ENCODE assay signal across 8 cellular contexts in the genomic region with DNA sequence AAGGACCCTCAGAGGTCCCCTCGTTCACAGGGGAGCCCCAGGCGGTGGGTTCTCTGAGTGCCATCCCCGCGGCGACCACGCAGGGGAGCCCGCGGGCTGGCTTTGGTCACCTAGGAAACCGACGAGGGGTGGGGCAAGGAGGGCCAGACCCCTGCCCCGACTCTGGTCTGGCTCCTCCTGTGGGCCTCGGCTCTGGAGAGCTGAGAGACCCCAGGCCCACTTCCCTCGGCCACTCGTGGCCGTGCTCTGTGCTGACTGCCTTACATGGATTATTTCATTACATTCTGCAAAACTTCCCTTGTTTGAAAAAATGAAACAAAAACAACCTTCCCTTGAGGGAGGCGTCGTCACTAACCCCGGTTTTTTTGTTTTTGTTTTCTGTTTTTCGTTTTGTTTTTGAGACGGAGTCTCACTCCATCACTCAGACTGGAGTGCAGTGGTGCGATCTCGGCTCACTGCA. TPM values are rescaled to one million over a fixed set of nuclear protein-coding genes. Genes with fewer than 3 reads are reported as not detected.
DNase-seq lines count a peak whose midpoint lies in the region; ATAC-seq and TF ChIP-seq lines count a peak whose summit lies in the region.

No MANE protein-coding gene starts in this region.

- peak overlapping the region; percentile 88 for H3K4me3 Mint-ChIP-seq in T-helper 17 cell

- DNase-seq in NOMO-1 (lab: John Stamatoyannopoulos, UW; ENCODE audit: unreplicated experiment in 2 of 2) (peak; percentile 30 to 31), NOMO-1 treated with dmso at 0.1 percent for 144 hours (lab: John Stamatoyannopoulos, UW; ENCODE audit: unreplicated experiment) (no peak), T-helper 17 cell (peak; percentile 64 to 69 (median 67)), astrocyte of the spinal cord (ENCODE audit: low read depth, low spot score) (no peak), kidney tubule cell (ENCODE audit: low spot score) (peak; percentile 32), COR-L47 (lab: John Stamatoyannopoulos, UW) (no peak)
- peak; percentile 70 for DNase-seq in stimulated activated CD4-positive, alpha-beta T cell treated with anti-CD3 and anti-CD28 coated beads, Interleukin-4, amount 100 ng/mL, for 24 hours

- H3K36me3 Mint-ChIP-seq in T-helper 17 cell (ENCODE audit: low read depth), result no peaks in the 10 kb centered on the region

- peak overlapping the region; percentile 96 for H3K27ac Mint-ChIP-seq in T-helper 17 cell

- in situ Hi-C loops in astrocyte of the spinal cord (cut with HindIII; ENCODE audit: low sequenced_read_pairs), result no loop called here

- no peaks in the 10 kb centered on the region for H3K27me3 Mint-ChIP-seq in T-helper 17 cell

- peak; percentile 95 for ATAC-seq in HG03280 (IDR thresholded peaks at IDR 0.05; ENCODE audit: unreplicated experiment)
- peak; percentile 91 for ATAC-seq in T-helper 17 cell

- no peaks in the 10 kb centered on the region for H3K9me3 ChIP-seq in T-helper 17 cell (ENCODE audit: control insufficient read depth, low read length, poor library complexity, severe bottlenecking)

- peaks cover 32% of the 10 kb centered on the region for H3K4me1 Mint-ChIP-seq in T-helper 17 cell

- peak; percentile 92 for TF ChIP-seq CTCF in astrocyte of the spinal cord (IDR thresholded peaks at IDR 0.05; ENCODE audit: low read depth, low read length)

- H3K4me3 ChIP-seq in astrocyte of the spinal cord (ENCODE audit: low read depth, low read length), result peak overlapping the region; percentile 42

RNA-seq across cellular contexts. Expression of a gene that starts 15.2 kb away (rescaled TPM):
- total RNA-seq in T-helper 17 cell, result 10 to 100 TPM; 89.5 to 98.7 TPM

RNA-seq across cellular contexts. Expression of a gene that starts 23.1 kb away (rescaled TPM):
- total RNA-seq in T-helper 17 cell, result 100 to 1,000 TPM; 297 to 478 TPM

RNA-seq across cellular contexts. Expression of a gene that starts 54.9 kb away (rescaled TPM):
- total RNA-seq in T-helper 17 cell, result 1 to 10 TPM in 1 of 2 donors, under 1 TPM in 1; 0.37 to 2.1 TPM

Comparison
In these comparisons a context has a peak if more than half of its experiments do, and no peak if none do; other contexts are left out.
1. DNase-seq: peak in NOMO-1 (2 of 2), T-helper 17 cell (3 of 3), kidney tubule cell (single experiment) and stimulated activated CD4-positive, alpha-beta T cell treated with anti-CD3 and anti-CD28 coated beads, Interleukin-4, amount 100 ng/mL, for 24 hours (single experiment); none in NOMO-1 treated with dmso at 0.1 percent for 144 hours (single experiment), astrocyte of the spinal cord (single experiment) and COR-L47 (single experiment).